8 cellular contexts compared by ENCODE assay signal in the genomic region with DNA sequence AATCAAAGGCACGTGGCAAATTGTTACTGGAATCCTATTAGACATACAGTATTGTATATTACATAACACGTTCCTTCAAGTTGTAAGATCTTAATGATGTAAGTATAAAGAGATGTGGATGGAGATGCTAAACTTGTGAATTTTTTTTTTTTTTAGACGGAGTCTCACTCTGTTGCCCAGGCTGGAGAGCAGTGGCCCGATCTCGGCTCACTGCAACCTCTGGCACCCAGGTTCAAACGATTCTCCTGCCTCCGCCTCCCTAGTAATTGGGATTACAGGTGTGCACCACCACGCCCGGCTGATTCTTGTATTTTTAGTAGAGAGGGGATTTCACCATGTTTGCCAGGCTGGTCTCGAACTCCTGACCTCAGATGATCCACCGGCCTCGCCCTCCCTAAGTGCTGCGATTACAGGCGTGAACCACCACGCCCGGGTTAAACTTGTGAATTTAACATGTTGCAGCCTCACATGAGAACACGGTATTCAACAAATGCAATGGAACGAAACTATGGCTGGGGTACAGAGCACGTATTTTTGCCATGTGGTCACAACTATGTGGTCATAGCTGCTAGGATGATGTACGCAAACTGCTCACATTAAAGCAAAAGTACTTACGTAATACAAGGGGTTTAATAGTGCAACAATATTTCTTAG. TPM values are rescaled to one million over a fixed set of nuclear protein-coding genes. Genes with fewer than 3 reads are reported as not detected.
DNase-seq lines count a peak whose midpoint lies in the region; ATAC-seq and TF ChIP-seq lines count a peak whose summit lies in the region.

No MANE protein-coding gene starts in this region.

- no peaks in the 10 kb centered on the region for H3K9me3 ChIP-seq in CD4-positive, alpha-beta T cell (ENCODE audit: control insufficient read depth, low read length)
- no peaks in the 10 kb centered on the region for H3K9me3 ChIP-seq in endodermal cell (ENCODE audit: control insufficient read depth, low read length)

- peak overlapping the region; percentile 98 for H3K4me3 Mint-ChIP-seq in CD4-positive, alpha-beta T cell
- H3K4me3 Mint-ChIP-seq in endodermal cell: peak overlapping the region; percentile 94
- peak overlapping the region; percentile 95 for H3K4me3 Mint-ChIP-seq in nephron progenitor cell

- H3K36me3 ChIP-seq in endodermal cell (ENCODE audit: control insufficient read depth, insufficient read depth, low read length): peaks cover 3% of the 10 kb centered on the region

- H3K27me3 Mint-ChIP-seq in CD4-positive, alpha-beta T cell: no peaks in the 10 kb centered on the region
- H3K27me3 Mint-ChIP-seq in endodermal cell (ENCODE audit: insufficient read depth) (no peaks in the 10 kb centered on the region), nephron progenitor cell (ENCODE audit: low read depth, poor library complexity) (no peaks in the 10 kb centered on the region)

- no peaks in the 10 kb centered on the region for H3K9me3 Mint-ChIP-seq in CD4-positive, alpha-beta T cell
- H3K9me3 Mint-ChIP-seq in endodermal cell (no peaks in the 10 kb centered on the region), nephron progenitor cell (no peaks in the 10 kb centered on the region)

- intact Hi-C loops in CD4-positive, alpha-beta T cell (cut with DNase I, micrococcal nuclease): loop anchor here (2.0 to 5.0 kb wide), 2 partner anchors 86 to 187 kb away; no protein-coding TSS in a partner anchor

- peak; percentile 72 for ATAC-seq in CD4-positive, alpha-beta T cell (ENCODE audit: poor library complexity)
- peak; percentile 22 for ATAC-seq in GM21360 (IDR thresholded peaks at IDR 0.05; ENCODE audit: unreplicated experiment)

- H3K4me1 Mint-ChIP-seq in CD4-positive, alpha-beta T cell (ENCODE audit: low read depth): peaks cover 44% of the 10 kb centered on the region
- peaks cover 16% of the 10 kb centered on the region for H3K4me1 Mint-ChIP-seq in endodermal cell
- H3K4me1 Mint-ChIP-seq in nephron progenitor cell: peaks cover 31% of the 10 kb centered on the region

- peaks cover 33% of the 10 kb centered on the region for H3K36me3 Mint-ChIP-seq in CD4-positive, alpha-beta T cell (ENCODE audit: low read depth)
- H3K36me3 Mint-ChIP-seq in endodermal cell (ENCODE audit: low read depth) (peaks cover 6% of the 10 kb centered on the region), nephron progenitor cell (ENCODE audit: low read depth) (peaks cover under 1% of the 10 kb centered on the region)

- peak overlapping the region; percentile 93 for H3K4me3 ChIP-seq in endodermal cell (ENCODE audit: low read length)

- POLR2A ChIA-PET in CD4-positive, alpha-beta T cell (lab: Charles Lee): interaction anchor here (1.0 to 2.0 kb wide), 10 partner anchors 14 to 847 kb away, joined by 3 to 11 read pairs (median 3); a partner anchor contains a TSS

- peak overlapping the region; percentile 99 for H3K9ac ChIP-seq in endodermal cell (ENCODE audit: extremely low read depth, low read length, poor library complexity, severe bottlenecking)

- peak overlapping the region; percentile 100 for H3K27ac Mint-ChIP-seq in CD4-positive, alpha-beta T cell
- H3K27ac Mint-ChIP-seq in endodermal cell: peak overlapping the region; percentile 100
- H3K27ac Mint-ChIP-seq in nephron progenitor cell: peak overlapping the region; percentile 100

- no peak for TF ChIP-seq CTCF in CD4-positive, alpha-beta T cell (IDR thresholded peaks at IDR 0.05)
- TF ChIP-seq CTCF in endodermal cell (conservative IDR thresholded peaks at IDR 0.05): no peak
- no peak for TF ChIP-seq CTCF in nephron progenitor cell (IDR thresholded peaks at IDR 0.05)

- peak in 8 of 10 experiments; percentile 2 to 70 (median 16) for DNase-seq in CD4-positive, alpha-beta T cell
- DNase-seq in HT-29 (ENCODE audit: low spot score) (peak; percentile 1), endodermal cell (peak; percentile 50), nephron progenitor cell (no peak), NCI-H1105 treated with DMSO at 0.1 percent for 48 hours (lab: John Stamatoyannopoulos, UW) (no peak), middle frontal gyrus (ENCODE audit: extremely low spot score, low spot score) (no peak)
- DNase-seq in activated CD4-positive, alpha-beta T cell treated with anti-CD3 and anti-CD28 coated beads, Interleukin-2, amount 50 U/mL, for 4 hours: peak; percentile 10 to 14

- H3K27ac ChIP-seq in CD4-positive, alpha-beta T cell (ENCODE audit: low read depth, low read length): peak overlapping the region; percentile 94
- no peak overlapping the region for H3K27ac ChIP-seq in endodermal cell (ENCODE audit: low read depth, low read length)

- CTCF ChIA-PET in CD4-positive, alpha-beta T cell (lab: Charles Lee): interaction anchor here (1.1 kb wide), 1 partner anchor 229 kb away, joined by 4 read pairs; no protein-coding TSS in a partner anchor

- H3K27me3 ChIP-seq in CD4-positive, alpha-beta T cell (ENCODE audit: control insufficient read depth, insufficient read depth, low read length): no peaks in the 10 kb centered on the region
- no peaks in the 10 kb centered on the region for H3K27me3 ChIP-seq in endodermal cell (ENCODE audit: control insufficient read depth, insufficient read depth, low read length, poor library complexity, severe bottlenecking)

- no peaks in the 10 kb centered on the region for H3K4me1 ChIP-seq in endodermal cell (ENCODE audit: control insufficient read depth, insufficient read depth, low read length)

- 46 to 51% methylated on average over 17 to 21 of the region's 21 CpGs for WGBS in endodermal cell (ENCODE audit: insufficient coverage in 1 of 2, insufficient read length in 1 of 2), 2 experiments

RNA-seq across cellular contexts. Expression of a gene that starts 0.8 kb away (rescaled TPM):
- total RNA-seq in CD4-positive, alpha-beta T cell: 10 to 100 TPM; 78.1 to 78.7 TPM
- total RNA-seq in HT-29 (2014; rRNA removed; shearing (Covaris generic)): 24.6 and 27.0 TPM in 2 replicates
- total RNA-seq in endodermal cell: 10 to 100 TPM; 36.3 to 38.6 TPM
- polyA plus RNA-seq in endodermal cell (2013, experiment 1 of 2): 30.9 TPM
- polyA plus RNA-seq in endodermal cell (2013, experiment 2 of 2): 29.0 TPM

RNA-seq across cellular contexts. Expression of a gene that starts 40.9 kb away (rescaled TPM):
- total RNA-seq in CD4-positive, alpha-beta T cell: 1 to 10 TPM; 3.1 to 4.5 TPM
- total RNA-seq in HT-29 (2014; rRNA removed; shearing (Covaris generic)): 27.5 and 29.7 TPM in 2 replicates
- under 1 TPM in 1 of 2 donors, not detected in 1; 0.22 TPM for total RNA-seq in endodermal cell
- not detected for polyA plus RNA-seq in endodermal cell (2013, experiment 1 of 2)
- polyA plus RNA-seq in endodermal cell (2013, experiment 2 of 2): not detected

RNA-seq across cellular contexts. Expression of a gene that starts 55.2 kb away (rescaled TPM):
- 10 to 100 TPM; 32.8 to 33.0 TPM for total RNA-seq in CD4-positive, alpha-beta T cell
- 10.3 TPM in 2 replicates for total RNA-seq in HT-29 (2014; rRNA removed; shearing (Covaris generic))
- 10 to 100 TPM; 41.2 to 46.5 TPM for total RNA-seq in endodermal cell
- polyA plus RNA-seq in endodermal cell (2013, experiment 1 of 2): 43.3 TPM
- polyA plus RNA-seq in endodermal cell (2013, experiment 2 of 2): 46.1 TPM

Comparison
In these comparisons a context has a peak if more than half of its experiments do, and no peak if none do; other contexts are left out.
1. DNase-seq: peak in CD4-positive, alpha-beta T cell (8 of 10), HT-29 (single experiment), activated CD4-positive, alpha-beta T cell treated with anti-CD3 and anti-CD28 coated beads, Interleukin-2, amount 50 U/mL, for 4 hours (2 of 2) and endodermal cell (single experiment); none in nephron progenitor cell (single experiment), NCI-H1105 treated with DMSO at 0.1 percent for 48 hours (single experiment) and middle frontal gyrus (single experiment).
2. Peak in every context shown above with its lines, with median percentiles within 50 percentile points of each other: H3K27ac Mint-ChIP-seq and H3K4me3 Mint-ChIP-seq.